Comparison of ENCODE assay signal across 13 cellular contexts in genomic region chr2:101435011-101435862, GRCh38. TPM values are rescaled to one million over a fixed set of nuclear protein-coding genes. Genes with fewer than 3 reads are reported as not detected.
DNase-seq lines count a peak whose midpoint lies in the region; ATAC-seq and TF ChIP-seq lines count a peak whose summit lies in the region.
"Had no signal": no experiment of that assay in that cellular context is flagged by ENCODE, and none has a peak within 500 bp of the region (broad histone marks: within the 10 kb centered on the region; RNA-seq: fewer than 3 reads in every experiment).

No MANE protein-coding gene starts in this region.

- peaks cover 0 to 2% of the 10 kb centered on the region in 2 donors for H3K4me1 ChIP-seq in esophagus (ENCODE audit: control insufficient read depth in 2 of 2, insufficient read depth in 2 of 2, low read length in 1 of 2)
- H3K4me1 ChIP-seq: gastrocnemius medialis had no signal

- H3K36me3 Mint-ChIP-seq in nephron progenitor cell (ENCODE audit: low read depth): no peaks in the 10 kb centered on the region

- peak overlapping the region; percentile 69 for H3K4me3 Mint-ChIP-seq in nephron progenitor cell

- H3K9me3 Mint-ChIP-seq in nephron progenitor cell: no peaks in the 10 kb centered on the region

- peaks cover 11% of the 10 kb centered on the region for H3K27me3 Mint-ChIP-seq in nephron progenitor cell (ENCODE audit: low read depth, poor library complexity)

- H3K4me1 Mint-ChIP-seq in nephron progenitor cell: peaks cover 20% of the 10 kb centered on the region

- peak; percentile 36 for DNase-seq in AG20443 (ENCODE audit: low spot score)
- DNase-seq in NCI-H2227 (lab: John Stamatoyannopoulos, UW; ENCODE audit: unreplicated experiment): peak; percentile 38
- peak; percentile 60 for DNase-seq in nephron progenitor cell
- DNase-seq in NAMALWA (ENCODE audit: low spot score): no peak
- no peak for DNase-seq in amniotic stem cell (lab: John Stamatoyannopoulos, UW)
- DNase-seq: activated CD8-positive, alpha-beta memory T cell treated with anti-CD3 and anti-CD28 coated beads for 24 hours; gastrocnemius medialis; NCI-H524 treated with DMSO at 0.1 percent for 48 hours had no signal

- no peak overlapping the region for H3K27ac ChIP-seq in esophagus (ENCODE audit: low read depth in 2 of 2, low read length in 1 of 2)
- H3K27ac ChIP-seq: C4-2B, gastrocnemius medialis, KMS-11 had no signal

- no peaks in the 10 kb centered on the region for H3K36me3 ChIP-seq in esophagus (ENCODE audit: control insufficient read depth in 2 of 2, insufficient read depth in 2 of 2, low read length in 1 of 2)
- H3K36me3 ChIP-seq: gastrocnemius medialis had no signal

- no peak for ATAC-seq in HG03571 (IDR thresholded peaks at IDR 0.05; ENCODE audit: unreplicated experiment)
- ATAC-seq in HG03354 (IDR thresholded peaks at IDR 0.05; ENCODE audit: poor library complexity, severe bottlenecking, unreplicated experiment): no peak
- ATAC-seq: gastrocnemius medialis had no signal

- H3K27ac Mint-ChIP-seq in nephron progenitor cell: peak overlapping the region; percentile 15

- no peaks in the 10 kb centered on the region for H3K27me3 ChIP-seq in esophagus (ENCODE audit: control insufficient read depth in 1 of 2, insufficient read depth in 2 of 2, low read length in 2 of 2)
- H3K27me3 ChIP-seq: gastrocnemius medialis had no signal

- peak overlapping the region; percentile 5 to 16 for H3K4me3 ChIP-seq in esophagus (ENCODE audit: low read depth in 1 of 2, low read length in 2 of 2)
- H3K4me3 ChIP-seq: gastrocnemius medialis had no signal

- TF ChIP-seq CTCF in nephron progenitor cell (IDR thresholded peaks at IDR 0.05): no peak

- no peaks in the 10 kb centered on the region for H3K9me3 ChIP-seq in esophagus (ENCODE audit: control insufficient read depth in 2 of 2, insufficient read depth in 1 of 2, low read depth in 1 of 2, low read length in 1 of 2)
- H3K9me3 ChIP-seq: gastrocnemius medialis had no signal

- WGBS in esophagus, 2 donors: 35 to 62% methylated on average over 24 of the region's 24 CpGs

RNA-seq across cellular contexts. Expression of gene RFX8, which starts 39.7 kb away (rescaled TPM):
- under 1 TPM; 0.08 TPM for polyA plus RNA-seq in esophagus

RNA-seq across cellular contexts. Expression of gene CREG2, which starts 47.9 kb away (rescaled TPM):
- under 1 TPM in 1 of 2 donors, not detected in 1; 0.44 TPM for polyA plus RNA-seq in esophagus

Comparison
In these comparisons a context has a peak if more than half of its experiments do, and no peak if none do; other contexts are left out.
1. DNase-seq: peak in AG20443 (single experiment), NCI-H2227 (single experiment) and nephron progenitor cell (single experiment); none in NAMALWA (single experiment) and amniotic stem cell (single experiment).